8 cellular contexts compared by ENCODE assay signal in the genomic region with DNA sequence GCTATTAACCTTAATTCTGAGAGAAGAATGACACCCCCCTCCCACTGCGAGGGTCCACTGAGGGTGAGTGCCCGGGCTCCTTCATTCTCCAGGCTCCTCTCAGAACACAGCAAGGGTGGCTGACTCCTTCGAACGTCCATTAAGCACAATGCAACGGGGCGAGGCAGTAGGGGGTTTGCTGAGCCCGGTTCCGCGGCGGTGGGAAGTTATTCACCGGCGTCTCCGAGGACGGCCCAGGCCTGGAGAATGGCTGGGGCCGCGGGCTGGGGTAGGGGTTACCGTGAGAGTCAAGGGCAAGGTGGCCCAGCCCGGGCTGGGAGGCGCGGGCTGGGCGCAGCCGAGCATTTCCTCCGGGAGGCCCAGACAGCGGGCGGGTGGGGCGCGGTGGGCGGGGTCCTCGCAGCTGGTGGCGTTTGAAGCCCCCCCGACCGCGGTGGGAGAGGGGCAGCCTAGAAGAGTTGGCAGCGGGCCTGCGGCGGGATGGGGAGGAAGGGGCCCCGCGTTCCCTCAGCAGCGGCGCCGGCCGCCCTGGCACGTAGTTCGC. TPM values are rescaled to one million over a fixed set of nuclear protein-coding genes. Genes with fewer than 3 reads are reported as not detected.
A peak's percentile ranks its signal among the peaks of the same experiment; 100 is the strongest.
DNase-seq lines count a peak whose midpoint lies in the region; ATAC-seq and TF ChIP-seq lines count a peak whose summit lies in the region.

No MANE protein-coding gene starts in this region.

- H3K4me1 Mint-ChIP-seq in brain = peaks cover 42% of the 10 kb centered on the region

- H3K4me3 Mint-ChIP-seq in brain = peak overlapping the region; percentile 83 to 90 (median 87)

- H3K9me3 Mint-ChIP-seq in brain = peaks cover 0 to 6% (median 0%) of the 10 kb centered on the region in 5 experiments

- ATAC-seq in HG03060 (IDR thresholded peaks at IDR 0.05; ENCODE audit: low read depth, unreplicated experiment) = peak; percentile 0
- ATAC-seq in HG03571 (IDR thresholded peaks at IDR 0.05; ENCODE audit: unreplicated experiment) = no peak

- H3K36me3 Mint-ChIP-seq in brain = no peaks in the 10 kb centered on the region

- peaks cover 6% of the 10 kb centered on the region for H3K27me3 Mint-ChIP-seq in brain

- H3K27ac Mint-ChIP-seq in brain = peak overlapping the region; percentile 27 to 96 (median 94)

- TF ChIP-seq CTCF in brain (conservative IDR thresholded peaks at IDR 0.05) = no peak

- DNase-seq in DMS53 (lab: John Stamatoyannopoulos, UW) = peak; percentile 52
- DNase-seq in DMS53 treated with DMSO at 0.1 percent for 48 hours (lab: John Stamatoyannopoulos, UW; ENCODE audit: unreplicated experiment) = no peak
- peak; percentile 57 for DNase-seq in T follicular helper cell (ENCODE audit: low read depth)
- peak; percentile 50 for DNase-seq in inferior parietal cortex (ENCODE audit: extremely low spot score)
- peak; percentile 34 to 42 for DNase-seq in stimulated activated CD4-positive, alpha-beta T cell treated with anti-CD3 and anti-CD28 coated beads, Interleukin-15, amount 100 ng/mL, for 1 hour (ENCODE audit: low read depth in 1 of 2, low spot score in 1 of 2)

RNA-seq across cellular contexts. Expression of a gene that starts 1.1 kb away (rescaled TPM):
- 88.5 TPM for polyA plus RNA-seq in brain (ENCODE audit: insufficient read depth, low read depth, low replicate concordance)
